ENCODE assay signal across 8 cellular contexts in genomic region chr2:10447300-10448207, GRCh38. TPM values are rescaled to one million over a fixed set of nuclear protein-coding genes. Genes with fewer than 3 reads are reported as not detected.
DNase-seq lines count a peak whose midpoint lies in the region; ATAC-seq and TF ChIP-seq lines count a peak whose summit lies in the region.

No MANE protein-coding gene starts in this region.

- H3K36me3 ChIP-seq in fibroblast of lung (ENCODE audit: control insufficient read depth, insufficient read depth, low read length): peaks cover 10% of the 10 kb centered on the region
- peaks cover 25% of the 10 kb centered on the region for H3K36me3 ChIP-seq in upper lobe of right lung

- H3K4me2 ChIP-seq in fibroblast of lung (ENCODE audit: extremely low read depth, insufficient read depth, low read length): peak overlapping the region; percentile 96

- peak; percentile 29 to 31 for ATAC-seq in activated CD4-positive, CD25-positive, alpha-beta regulatory T cell treated with anti-CD3 and anti-CD28 coated beads, Interleukin-2, amount 50 U/mL, for 24 hours
- ATAC-seq in natural killer cell treated with Interleukin-12 subunit alpha and Interleukin-12 subunit beta and Interleukin-15 and Interleukin-18, amount 100 ng/mL, for 72 hours: peak; percentile 72 to 81
- peak; percentile 65 for ATAC-seq in upper lobe of right lung

- POLR2A ChIA-PET in HEK293T (lab: Yijun Ruan, JAX): interaction anchor here (0.6 to 3.0 kb wide), 8 partner anchors 9 to 350 kb away, joined by 3 to 19 read pairs (median 4); no protein-coding TSS in a partner anchor
- POLR2A ChIA-PET in activated CD4-positive, alpha-beta T cell treated with anti-CD3 and anti-CD28 coated beads, Interleukin-2, amount 10 ng/mL, durations not matched to agents 7 days and 5 days (lab: Charles Lee): interaction anchor here (0.6 kb wide), 2 partner anchors 228 to 230 kb away, joined by 4 to 9 read pairs; no protein-coding TSS in a partner anchor

- H3K4me3 ChIP-seq in fibroblast of lung (replicated peaks in 1 of 4; ENCODE audit: control extremely low read depth in 1 of 4, insufficient read depth in 1 of 4, low read depth in 3 of 4, low read length in 4 of 4): peak overlapping the region; percentile 66 to 89 (median 74)
- H3K4me3 ChIP-seq in upper lobe of right lung: peak overlapping the region; percentile 64

- peak overlapping the region; percentile 91 for H3K4me3 Mint-ChIP-seq in activated CD4-positive, alpha-beta T cell treated with anti-CD3 and anti-CD28 coated beads, Interleukin-2, amount 10 ng/mL, durations not matched to agents 7 days and 5 days
- H3K4me3 Mint-ChIP-seq in natural killer cell treated with Interleukin-12 subunit alpha and Interleukin-12 subunit beta and Interleukin-15 and Interleukin-18, amount 100 ng/mL, for 72 hours: peak overlapping the region; percentile 84

- DNase-seq in activated CD4-positive, CD25-positive, alpha-beta regulatory T cell treated with anti-CD3 and anti-CD28 coated beads, Interleukin-2, amount 50 U/mL, for 72 hours: no peak
- DNase-seq in HEK293T (ENCODE audit: extremely low spot score) (peak; percentile 28), M059J (ENCODE audit: low read depth) (peak; percentile 40), fibroblast of lung (ENCODE audit: low read depth in 2 of 2) (peak; percentile 46 to 51), upper lobe of right lung (peak; percentile 89)
- peak; percentile 60 for DNase-seq in activated CD4-positive, alpha-beta T cell treated with anti-CD3 and anti-CD28 coated beads, Interleukin-2, amount 10 ng/mL, durations not matched to agents 7 days and 5 days
- no peak for DNase-seq in natural killer cell treated with Interleukin-12 subunit alpha and Interleukin-12 subunit beta and Interleukin-15 and Interleukin-18, amount 100 ng/mL, for 72 hours (ENCODE audit: low spot score)

- H3K27me3 Mint-ChIP-seq in activated CD4-positive, alpha-beta T cell treated with anti-CD3 and anti-CD28 coated beads, Interleukin-2, amount 10 ng/mL, durations not matched to agents 7 days and 5 days: no peaks in the 10 kb centered on the region
- no peaks in the 10 kb centered on the region for H3K27me3 Mint-ChIP-seq in natural killer cell treated with Interleukin-12 subunit alpha and Interleukin-12 subunit beta and Interleukin-15 and Interleukin-18, amount 100 ng/mL, for 72 hours

- peaks cover 52% of the 10 kb centered on the region for H3K4me1 Mint-ChIP-seq in activated CD4-positive, alpha-beta T cell treated with anti-CD3 and anti-CD28 coated beads, Interleukin-2, amount 10 ng/mL, durations not matched to agents 7 days and 5 days
- H3K4me1 Mint-ChIP-seq in natural killer cell treated with Interleukin-12 subunit alpha and Interleukin-12 subunit beta and Interleukin-15 and Interleukin-18, amount 100 ng/mL, for 72 hours (ENCODE audit: low read depth in 2 of 2): peaks cover 12 to 20% of the 10 kb centered on the region in 2 donors

- TF ChIP-seq CTCF in fibroblast of lung (conservative IDR thresholded peaks at IDR 0.05 in 1 of 2, IDR thresholded peaks at IDR 0.05 in 1 of 2; ENCODE audit: low read depth in 1 of 2, low read length in 2 of 2): no peak
- TF ChIP-seq CTCF in upper lobe of right lung (IDR thresholded peaks at IDR 0.05): no peak

- CTCF ChIA-PET in HEK293T (lab: Yijun Ruan, JAX): interaction anchor here (0.6 to 1.6 kb wide), 4 partner anchors 9 to 634 kb away, joined by 3 to 11 read pairs (median 4); no protein-coding TSS in a partner anchor
- CTCF ChIA-PET in activated CD4-positive, alpha-beta T cell treated with anti-CD3 and anti-CD28 coated beads, Interleukin-2, amount 10 ng/mL, durations not matched to agents 7 days and 5 days (lab: Charles Lee): interaction anchor here (0.6 to 6.3 kb wide), 7 partner anchors 8 to 323 kb away, joined by 3 to 55 read pairs (median 4); no protein-coding TSS in a partner anchor

- H3K27ac ChIP-seq in fibroblast of lung (ENCODE audit: insufficient read depth, low read length): peak overlapping the region; percentile 73
- H3K27ac ChIP-seq in upper lobe of right lung: peak overlapping the region; percentile 92

- peak overlapping the region; percentile 96 for H3K9ac ChIP-seq in fibroblast of lung (ENCODE audit: insufficient read depth, low read length)

- H3K4me1 ChIP-seq in fibroblast of lung (ENCODE audit: control insufficient read depth, extremely low read depth, insufficient read depth, low read length): peaks cover 4% of the 10 kb centered on the region
- peaks cover 38% of the 10 kb centered on the region for H3K4me1 ChIP-seq in upper lobe of right lung

- peaks cover 25% of the 10 kb centered on the region for H3K36me3 Mint-ChIP-seq in activated CD4-positive, alpha-beta T cell treated with anti-CD3 and anti-CD28 coated beads, Interleukin-2, amount 10 ng/mL, durations not matched to agents 7 days and 5 days (ENCODE audit: low read depth)
- H3K36me3 Mint-ChIP-seq in natural killer cell treated with Interleukin-12 subunit alpha and Interleukin-12 subunit beta and Interleukin-15 and Interleukin-18, amount 100 ng/mL, for 72 hours: peaks cover 24% of the 10 kb centered on the region

- H3K27me3 ChIP-seq in fibroblast of lung (ENCODE audit: control insufficient read depth, insufficient read depth, low read length): no peaks in the 10 kb centered on the region
- H3K27me3 ChIP-seq in upper lobe of right lung: no peaks in the 10 kb centered on the region

- peak overlapping the region; percentile 93 for H3K27ac Mint-ChIP-seq in activated CD4-positive, alpha-beta T cell treated with anti-CD3 and anti-CD28 coated beads, Interleukin-2, amount 10 ng/mL, durations not matched to agents 7 days and 5 days
- H3K27ac Mint-ChIP-seq in natural killer cell treated with Interleukin-12 subunit alpha and Interleukin-12 subunit beta and Interleukin-15 and Interleukin-18, amount 100 ng/mL, for 72 hours: peak overlapping the region; percentile 47 to 73

- H2AFZ ChIP-seq in fibroblast of lung (ENCODE audit: low read length): no peak overlapping the region

- H3K9me3 Mint-ChIP-seq in activated CD4-positive, alpha-beta T cell treated with anti-CD3 and anti-CD28 coated beads, Interleukin-2, amount 10 ng/mL, durations not matched to agents 7 days and 5 days: no peaks in the 10 kb centered on the region
- H3K9me3 Mint-ChIP-seq in natural killer cell treated with Interleukin-12 subunit alpha and Interleukin-12 subunit beta and Interleukin-15 and Interleukin-18, amount 100 ng/mL, for 72 hours: no peaks in the 10 kb centered on the region

- no peaks in the 10 kb centered on the region for H3K9me3 ChIP-seq in fibroblast of lung (ENCODE audit: control insufficient read depth, insufficient read depth, low read depth, low read length)
- H3K9me3 ChIP-seq in upper lobe of right lung: no peaks in the 10 kb centered on the region

- H3K79me2 ChIP-seq in fibroblast of lung (ENCODE audit: control insufficient read depth, insufficient read depth, low read length): peaks cover 33% of the 10 kb centered on the region

- intact Hi-C loops in upper lobe of right lung (cut with DNase I): no loop called here

- peaks cover 2% of the 10 kb centered on the region for H4K20me1 ChIP-seq in fibroblast of lung (ENCODE audit: control insufficient read depth, extremely low read depth, insufficient read depth, low read length)

TF ChIP-seq in HEK293T, 16 proteins besides CTCF, POLR2A, EP300 and RAD21:
- TF ChIP-seq L3MBTL2 (conservative IDR thresholded peaks at IDR 0.05) (peak; percentile 81), BHLHE40 (IDR thresholded peaks at IDR 0.05; ENCODE audit: borderline replicate concordance) (no peak)

RNA-seq across cellular contexts. Expression of gene ODC1, which starts 0.6 kb away (rescaled TPM):
- 49.9 and 69.0 TPM in 2 replicates for total RNA-seq in M059J (2014; rRNA removed; shearing (Covaris generic))
- 10 to 100 TPM; 47.1 to 50.3 TPM for total RNA-seq in activated CD4-positive, alpha-beta T cell treated with anti-CD3 and anti-CD28 coated beads, Interleukin-2, amount 10 ng/mL, durations not matched to agents 7 days and 5 days
- total RNA-seq in fibroblast of lung: 53.9 and 86.4 TPM in 2 replicates
- polyA plus RNA-seq in fibroblast of lung: 89.3 and 211 TPM in 2 replicates
- polyA plus RNA-seq in fibroblast of lung (2012): 51.5 and 135 TPM in 2 replicates
- polyA minus RNA-seq in fibroblast of lung (ENCODE audit: low replicate concordance): 30.0 and 80.8 TPM in 2 replicates
- total RNA-seq in natural killer cell treated with Interleukin-12 subunit alpha and Interleukin-12 subunit beta and Interleukin-15 and Interleukin-18, amount 100 ng/mL, for 72 hours: 100 to 1,000 TPM in 1 of 2 donors, 10 to 100 TPM in 1; 91.5 to 206 TPM
- total RNA-seq in upper lobe of right lung: 50.9 TPM

Comparison
In these comparisons a context has a peak if more than half of its experiments do, and no peak if none do; other contexts are left out.
1. DNase-seq: peak in HEK293T (single experiment), M059J (single experiment), activated CD4-positive, alpha-beta T cell treated with anti-CD3 and anti-CD28 coated beads, Interleukin-2, amount 10 ng/mL, durations not matched to agents 7 days and 5 days (single experiment), fibroblast of lung (2 of 2) and upper lobe of right lung (single experiment); none in activated CD4-positive, CD25-positive, alpha-beta regulatory T cell treated with anti-CD3 and anti-CD28 coated beads, Interleukin-2, amount 50 U/mL, for 72 hours (single experiment) and natural killer cell treated with Interleukin-12 subunit alpha and Interleukin-12 subunit beta and Interleukin-15 and Interleukin-18, amount 100 ng/mL, for 72 hours (single experiment).
2. Peak in every context shown above with its lines, with median percentiles within 50 percentile points of each other: ATAC-seq.